ENCODE assay signal across 9 cellular contexts in the genomic region with DNA sequence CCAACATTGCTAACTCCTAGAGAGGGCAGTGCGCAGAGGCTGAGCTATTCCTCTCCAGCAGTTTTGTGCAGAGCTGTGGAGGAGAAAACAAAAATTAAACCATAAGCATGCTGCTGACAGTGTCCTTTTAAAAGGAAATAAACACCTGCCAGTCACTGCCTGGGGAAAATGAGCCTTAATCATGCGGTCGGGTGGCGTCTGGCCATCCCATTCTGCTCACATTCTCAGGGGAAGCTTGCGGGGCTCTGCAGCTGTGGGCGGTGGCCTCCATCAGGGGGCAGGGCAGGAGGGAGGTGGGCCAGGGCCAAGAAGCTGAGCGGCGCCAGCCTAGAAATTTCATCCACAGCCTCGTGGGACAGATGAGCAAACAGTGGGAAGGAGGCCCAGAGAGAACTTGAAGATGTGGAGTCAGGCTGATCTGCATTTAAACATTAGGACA.
DNase-seq lines count a peak whose midpoint lies in the region; ATAC-seq and TF ChIP-seq lines count a peak whose summit lies in the region.
"Had no signal": no experiment of that assay in that cellular context is flagged by ENCODE, and none has a peak within 500 bp of the region (broad histone marks: within the 10 kb centered on the region; RNA-seq: fewer than 3 reads in every experiment).

No MANE protein-coding gene starts in this region.

- no peaks in the 10 kb centered on the region for H3K27me3 ChIP-seq in body of pancreas
- H3K27me3 ChIP-seq in transverse colon: no peaks in the 10 kb centered on the region

- WGBS in body of pancreas, 2 donors: 22 to 34% methylated on average over 4 to 9 of the region's 9 CpGs
- WGBS in transverse colon (ENCODE audit: low coverage in 1 of 2), 2 donors: 20 to 55% methylated on average over 3 to 9 of the region's 9 CpGs

- no peak for TF ChIP-seq POLR2A in body of pancreas (IDR thresholded peaks at IDR 0.05)
- no peak for TF ChIP-seq POLR2A in transverse colon (IDR thresholded peaks at IDR 0.05)

- peak; percentile 38 to 53 for DNase-seq in NCI-H524 (lab: John Stamatoyannopoulos, UW)
- DNase-seq in NCI-H524 treated with DMSO at 0.1 percent for 48 hours (lab: John Stamatoyannopoulos, UW): no peak
- DNase-seq in body of pancreas: peak; percentile 35 to 57 (median 51)
- peak; percentile 42 to 49 for DNase-seq in left colon
- DNase-seq in transverse colon: peak; percentile 24
- no peak for DNase-seq in activated gamma-delta T cell (lab: John Stamatoyannopoulos, UW)
- DNase-seq: activated CD4-positive, alpha-beta T cell treated with anti-CD3 and anti-CD28 coated beads, Interleukin-2, amount 10 ng/mL, durations not matched to agents 24 days and 14 days had no signal

- ATAC-seq in body of pancreas (peak; percentile 70), left colon (no peak), HG02981 (IDR thresholded peaks at IDR 0.05; ENCODE audit: unreplicated experiment) (no peak), HG02870 (IDR thresholded peaks at IDR 0.05; ENCODE audit: unreplicated experiment) (no peak)

- H3K27ac ChIP-seq in body of pancreas (no peak overlapping the region), transverse colon (peak overlapping the region in 2 of 4 donors; percentile 24 to 35)

- H3K9me3 ChIP-seq in body of pancreas (no peaks in the 10 kb centered on the region), transverse colon (no peaks in the 10 kb centered on the region)

- TF ChIP-seq EP300 in transverse colon (IDR thresholded peaks at IDR 0.05; ENCODE audit: low read depth): no peak

- H3K36me3 ChIP-seq in body of pancreas (replicated peaks in 1 of 2; ENCODE audit: insufficient read depth in 1 of 2, low read depth in 2 of 2): no peaks in the 10 kb centered on the region
- H3K36me3 ChIP-seq in transverse colon: no peaks in the 10 kb centered on the region

- in situ Hi-C loops in transverse colon (cut with MboI; ENCODE audit: low pct_ligation_motif_present in 1 of 4, low pct_unique_long_range_greater_than_20kb in 1 of 4, low sequenced_read_pairs in 3 of 4): loop anchor here in 1 of 4 donors (5.0 kb wide), 1 partner anchor 51 kb away; no protein-coding TSS in a partner anchor

- TF ChIP-seq CTCF in body of pancreas (IDR thresholded peaks at IDR 0.05): no peak
- no peak for TF ChIP-seq CTCF in transverse colon (IDR thresholded peaks at IDR 0.05)

- intact Hi-C loops in body of pancreas (cut with DNase I): no loop called here
- intact Hi-C loops in left colon (cut with DNase I, micrococcal nuclease): no loop called here
- intact Hi-C loops in transverse colon (cut with DNase I; ENCODE audit: low total_unique reads): no loop called here

- H3K4me3 ChIP-seq in body of pancreas (no peak overlapping the region), transverse colon (no peak overlapping the region)

- H3K4me1 ChIP-seq in body of pancreas: peaks cover 10% of the 10 kb centered on the region
- peaks cover 0 to 15% (median 0%) of the 10 kb centered on the region in 4 donors for H3K4me1 ChIP-seq in transverse colon

Comparison
In these comparisons a context has a peak if more than half of its experiments do, and no peak if none do; other contexts are left out.
1. DNase-seq: peak in NCI-H524 (2 of 2), body of pancreas (4 of 4), left colon (2 of 2) and transverse colon (single experiment); none in NCI-H524 treated with DMSO at 0.1 percent for 48 hours (single experiment) and activated gamma-delta T cell (single experiment).